ENCODE assay signal across 1 cellular context in the genomic region with DNA sequence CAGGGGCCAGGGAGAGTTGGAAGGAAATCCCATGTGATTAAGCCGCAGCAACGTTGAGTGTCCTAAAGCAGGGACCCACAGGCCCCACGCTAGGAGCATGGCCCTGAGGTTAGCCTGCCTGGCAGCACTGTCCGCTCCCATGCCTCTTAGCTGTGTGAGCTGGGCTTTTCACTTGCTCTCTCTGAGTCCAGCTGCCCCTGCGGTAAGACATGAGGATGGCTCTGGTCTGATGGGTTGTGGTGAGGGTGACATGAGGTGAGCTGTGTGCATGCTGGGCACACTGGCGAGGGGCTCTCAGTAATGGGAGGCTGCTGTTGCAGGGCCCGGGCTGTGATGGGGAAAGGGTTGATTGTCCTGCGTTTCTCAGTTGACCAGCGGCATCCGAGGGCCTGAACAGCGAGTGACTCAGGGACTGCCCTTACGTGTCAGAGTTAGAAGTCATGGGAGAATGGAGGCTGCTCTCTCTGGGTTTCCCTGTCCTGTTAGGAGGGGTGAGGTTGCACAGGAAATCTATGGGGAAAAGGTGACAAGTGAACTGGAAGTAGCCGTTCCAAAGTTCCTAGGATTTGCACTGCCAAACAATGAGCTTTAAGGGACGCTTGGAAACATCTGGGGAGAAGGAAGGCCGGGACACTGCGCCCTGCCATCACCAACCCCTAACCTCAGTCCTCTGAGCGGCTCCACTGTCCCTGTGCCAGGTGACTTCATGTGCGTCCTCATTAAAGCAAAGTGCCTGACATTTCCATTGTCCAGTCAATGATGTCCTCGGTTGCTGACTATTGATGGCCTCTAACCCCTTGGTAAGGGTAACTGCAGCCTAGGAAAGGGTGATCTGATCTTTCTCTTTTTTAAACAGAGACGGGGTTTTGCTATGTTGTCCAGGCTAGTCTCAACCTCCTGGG.
TF ChIP-seq lines count a peak whose summit lies in the region.

No MANE protein-coding gene starts in this region.

TF ChIP-seq in H1, 55 proteins besides CTCF, POLR2A, EP300 and RAD21:
- TF ChIP-seq CHD7 (IDR thresholded peaks at IDR 0.05; ENCODE audit: insufficient replicate concordance, low read length) (no peak), RXRA (IDR thresholded peaks at IDR 0.05; ENCODE audit: insufficient read depth, low read depth, low read length) (no peak), POU5F1 (IDR thresholded peaks at IDR 0.05; ENCODE audit: low read depth, low read length) (no peak), HDAC2 (IDR thresholded peaks at IDR 0.05; ENCODE audit: borderline replicate concordance in 1 of 2, low read depth in 2 of 2, low read length in 2 of 2) (no peak), SAP30 (IDR thresholded peaks at IDR 0.05; ENCODE audit: insufficient read depth, insufficient replicate concordance, low read length) (no peak), RNF2 (IDR thresholded peaks at IDR 0.05; ENCODE audit: borderline replicate concordance, low read depth, low read length, missing control alignments, poor library complexity, severe bottlenecking) (no peak), EGR1 (IDR thresholded peaks at IDR 0.05; ENCODE audit: borderline replicate concordance, low read depth, low read length) (no peak), KDM4A (IDR thresholded peaks at IDR 0.05; ENCODE audit: low read depth, low read length, severe bottlenecking) (no peak), RBBP5 (IDR thresholded peaks at IDR 0.05; ENCODE audit: borderline replicate concordance, low read depth, low read length) (no peak), SIRT6 (IDR thresholded peaks at IDR 0.05; ENCODE audit: low read length) (no peak), JUN (IDR thresholded peaks at IDR 0.05; ENCODE audit: low read depth, low read length) (no peak)
